Comparison of ENCODE assay signal across 17 cellular contexts in the genomic region with DNA sequence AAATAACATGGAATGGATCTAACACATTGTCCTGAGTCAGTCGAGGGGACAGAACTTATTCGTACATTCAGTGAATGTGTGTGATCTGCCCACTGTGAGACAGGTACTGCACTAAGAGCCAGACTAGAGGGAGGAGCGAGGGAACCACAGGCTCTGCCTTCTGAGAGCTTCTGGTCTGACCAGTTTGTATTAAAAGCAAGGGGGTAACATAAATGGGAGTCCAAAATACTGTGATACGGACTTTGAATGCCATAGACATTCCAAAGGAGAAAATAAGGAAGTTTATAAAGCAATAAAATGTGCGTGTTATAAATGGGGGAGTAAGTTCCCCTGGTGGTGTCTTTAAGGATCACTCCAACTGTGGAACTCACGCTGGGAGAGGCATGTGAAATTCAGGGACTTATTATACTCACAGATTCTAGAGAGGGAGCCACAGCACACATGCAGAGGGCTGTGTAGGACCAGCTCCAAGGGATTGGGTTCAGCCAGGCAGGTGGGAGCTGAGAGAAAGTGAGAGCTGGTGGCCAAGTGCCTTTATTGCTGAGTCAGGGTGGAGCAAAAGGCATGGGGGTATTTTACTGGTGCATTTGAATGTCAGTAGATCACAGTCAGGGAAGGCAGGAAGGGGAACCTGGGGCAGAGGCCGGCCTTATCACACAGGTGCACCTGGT.
DNase-seq lines count a peak whose midpoint lies in the region; FAIRE-seq and TF ChIP-seq lines count a peak whose summit lies in the region.
"Had no signal": no experiment of that assay in that cellular context is flagged by ENCODE, and none has a peak within 500 bp of the region (broad histone marks: within the 10 kb centered on the region; RNA-seq: fewer than 3 reads in every experiment).

No MANE protein-coding gene starts in this region.

- peak overlapping the region; percentile 32 for H2AFZ ChIP-seq in neural progenitor cell (replicated peaks)

- peak overlapping the region in 3 of 4 donors; percentile 27 to 55 (median 50) for H3K27ac ChIP-seq in Peyer's patch
- H3K27ac ChIP-seq in neural progenitor cell, result no peak overlapping the region

- no peak overlapping the region for H3K4me3 Mint-ChIP-seq in neural progenitor cell
- H3K4me3 Mint-ChIP-seq in activated naive CD4-positive, alpha-beta T cell treated with anti-CD3 and anti-CD28 coated beads, Interleukin-2, amount 10 ng/mL, durations not matched to agents 7 days and 5 days, result no peak overlapping the region
- H3K4me3 Mint-ChIP-seq: CD8-positive, alpha-beta memory T cell had no signal

- DNase-seq in G401 (ENCODE audit: low spot score) (peak; percentile 56), Peyer's patch (peak in 1 of 3 donors; percentile 51), fibroblast of pulmonary artery (ENCODE audit: low read depth) (no peak), neural progenitor cell (ENCODE audit: low spot score) (peak; percentile 50), GM13977 (ENCODE audit: low spot score) (no peak), GM19239 (ENCODE audit: insufficient read length, low spot score) (no peak)
- no peak for DNase-seq in activated naive CD4-positive, alpha-beta T cell treated with anti-CD3 and anti-CD28 coated beads, Interleukin-2, amount 10 ng/mL, durations not matched to agents 7 days and 5 days
- no peak for DNase-seq in activated CD4-positive, alpha-beta T cell treated with anti-CD3 and anti-CD28 coated beads for 4 hours
- DNase-seq: activated CD4-positive, CD25-positive, alpha-beta regulatory T cell; activated T-cell treated with anti-CD3 and anti-CD28 coated beads, Interleukin-2, amount 50 U/mL, for 1 hour; amniotic stem cell; CD8-positive, alpha-beta memory T cell; hippocampal formation; midbrain; MM.1S; SIG-M5; sigmoid colon had no signal

- TF ChIP-seq POLR2A in Peyer's patch (IDR thresholded peaks at IDR 0.05), result no peak

- in situ Hi-C loops in G401 (cut with HindIII; ENCODE audit: low sequenced_read_pairs) (no loop called here), GM13977 (cut with MboI; ENCODE audit: low pct_unique_long_range_greater_than_20kb, low sequenced_read_pairs, unreplicated experiment) (no loop called here)

- no peaks in the 10 kb centered on the region for H3K9me3 ChIP-seq in Peyer's patch
- H3K9me3 ChIP-seq in neural progenitor cell (ENCODE audit: low read depth), result no peaks in the 10 kb centered on the region
- H3K9me3 ChIP-seq: sigmoid colon had no signal

- H3K27ac Mint-ChIP-seq in neural progenitor cell, result peak overlapping the region; percentile 20
- H3K27ac Mint-ChIP-seq in activated naive CD4-positive, alpha-beta T cell treated with anti-CD3 and anti-CD28 coated beads, Interleukin-2, amount 10 ng/mL, durations not matched to agents 7 days and 5 days, result no peak overlapping the region
- H3K27ac Mint-ChIP-seq: CD8-positive, alpha-beta memory T cell had no signal

- no peak for FAIRE-seq in GM19239 (lab: Jason Lieb, UNC)

- H3K36me3 Mint-ChIP-seq in neural progenitor cell, result peaks cover 3% of the 10 kb centered on the region
- H3K36me3 Mint-ChIP-seq in activated naive CD4-positive, alpha-beta T cell treated with anti-CD3 and anti-CD28 coated beads, Interleukin-2, amount 10 ng/mL, durations not matched to agents 7 days and 5 days, result no peaks in the 10 kb centered on the region
- H3K36me3 Mint-ChIP-seq: CD8-positive, alpha-beta memory T cell had no signal

- CTCF ChIA-PET in activated naive CD4-positive, alpha-beta T cell treated with anti-CD3 and anti-CD28 coated beads, Interleukin-2, amount 10 ng/mL, durations not matched to agents 7 days and 5 days (lab: Charles Lee), result no interaction called here

- H3K27me3 ChIP-seq in Peyer's patch (no peaks in the 10 kb centered on the region), neural progenitor cell (no peaks in the 10 kb centered on the region)
- H3K27me3 ChIP-seq: sigmoid colon had no signal

- H3K79me2 ChIP-seq in neural progenitor cell (ENCODE audit: low read depth), result no peaks in the 10 kb centered on the region

- peak overlapping the region; percentile 27 for H3K4me2 ChIP-seq in neural progenitor cell

- peaks cover 59% of the 10 kb centered on the region for H3K4me1 Mint-ChIP-seq in neural progenitor cell
- H3K4me1 Mint-ChIP-seq in activated naive CD4-positive, alpha-beta T cell treated with anti-CD3 and anti-CD28 coated beads, Interleukin-2, amount 10 ng/mL, durations not matched to agents 7 days and 5 days, result no peaks in the 10 kb centered on the region
- H3K4me1 Mint-ChIP-seq: CD8-positive, alpha-beta memory T cell had no signal

- H3K4me1 ChIP-seq in Peyer's patch (peaks cover 0 to 16% (median 0%) of the 10 kb centered on the region in 4 donors), neural progenitor cell (peaks cover 35% of the 10 kb centered on the region)

- TF ChIP-seq CTCF in Peyer's patch (IDR thresholded peaks at IDR 0.05), result peak in 3 of 6 experiments; percentile 53 to 62 (median 60)
- TF ChIP-seq CTCF in fibroblast of pulmonary artery (IDR thresholded peaks at IDR 0.05; ENCODE audit: low read length, missing control alignments), result peak; percentile 5
- TF ChIP-seq CTCF in neural progenitor cell (IDR thresholded peaks at IDR 0.05), result peak; percentile 40
- no peak for TF ChIP-seq CTCF in GM13977 (IDR thresholded peaks at IDR 0.05; ENCODE audit: extremely low read depth, insufficient read depth, missing control alignments)

- H3K36me3 ChIP-seq in Peyer's patch, result no peaks in the 10 kb centered on the region
- H3K36me3 ChIP-seq in neural progenitor cell, result no peaks in the 10 kb centered on the region
- H3K36me3 ChIP-seq: sigmoid colon had no signal

- H3K4me3 ChIP-seq in Peyer's patch, result no peak overlapping the region
- H3K4me3 ChIP-seq in fibroblast of pulmonary artery (replicated peaks; ENCODE audit: low read depth, low read length), result no peak overlapping the region
- no peak overlapping the region for H3K4me3 ChIP-seq in neural progenitor cell
- H3K4me3 ChIP-seq: sigmoid colon had no signal

- H4K20me1 ChIP-seq in neural progenitor cell (ENCODE audit: low read depth), result no peaks in the 10 kb centered on the region

- peaks cover 8% of the 10 kb centered on the region for H3K27me3 Mint-ChIP-seq in neural progenitor cell (ENCODE audit: insufficient read depth, low read depth)
- peaks cover 11% of the 10 kb centered on the region for H3K27me3 Mint-ChIP-seq in activated naive CD4-positive, alpha-beta T cell treated with anti-CD3 and anti-CD28 coated beads, Interleukin-2, amount 10 ng/mL, durations not matched to agents 7 days and 5 days

- no peak overlapping the region for H3K9ac ChIP-seq in neural progenitor cell

- peaks cover 6% of the 10 kb centered on the region for H3F3A ChIP-seq in neural progenitor cell (ENCODE audit: low read depth)

- no peaks in the 10 kb centered on the region for H3K9me3 Mint-ChIP-seq in neural progenitor cell
- H3K9me3 Mint-ChIP-seq in activated naive CD4-positive, alpha-beta T cell treated with anti-CD3 and anti-CD28 coated beads, Interleukin-2, amount 10 ng/mL, durations not matched to agents 7 days and 5 days, result no peaks in the 10 kb centered on the region

Comparison
In these comparisons a context has a peak if more than half of its experiments do, and no peak if none do; other contexts are left out.
1. DNase-seq: peak in G401 (single experiment) and neural progenitor cell (single experiment); none in fibroblast of pulmonary artery (single experiment), GM13977 (single experiment), GM19239 (single experiment), activated naive CD4-positive, alpha-beta T cell treated with anti-CD3 and anti-CD28 coated beads, Interleukin-2, amount 10 ng/mL, durations not matched to agents 7 days and 5 days (single experiment) and activated CD4-positive, alpha-beta T cell treated with anti-CD3 and anti-CD28 coated beads for 4 hours (0 of 2).